Comparison of ENCODE assay signal across 2 cellular contexts in the genomic region with DNA sequence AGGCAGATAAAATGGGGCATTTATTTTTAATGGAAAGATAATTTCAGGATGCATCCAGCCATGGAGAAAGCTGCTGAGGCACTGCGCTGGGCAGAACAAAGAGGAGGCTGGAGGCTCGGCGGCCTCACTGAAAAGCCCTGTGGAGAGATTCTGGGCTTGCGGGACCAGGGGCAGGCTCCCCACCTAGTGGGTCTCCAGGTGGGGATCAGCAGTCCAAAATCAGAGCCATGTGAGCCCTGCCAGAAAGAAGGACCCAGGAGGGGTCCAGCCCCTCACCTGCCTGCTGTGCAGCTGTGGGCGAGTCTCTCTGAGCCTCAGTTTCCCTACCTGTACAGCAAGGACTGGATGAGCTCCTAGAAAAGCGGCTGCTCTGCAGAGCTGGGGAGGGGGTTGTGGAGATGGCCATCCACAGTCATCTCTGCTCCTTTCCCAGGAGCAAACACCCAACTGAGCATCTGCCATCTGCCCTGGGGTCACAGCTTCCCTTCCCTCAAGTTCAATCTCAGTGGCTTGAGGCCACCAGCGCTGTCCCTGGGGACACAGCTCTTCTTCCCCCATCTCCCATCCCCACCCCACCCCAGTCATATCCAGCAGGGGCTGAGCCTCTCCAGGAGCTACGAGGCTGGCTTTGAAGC.
TF ChIP-seq lines count a peak whose summit lies in the region.

No MANE protein-coding gene starts in this region.

TF ChIP-seq in HepG2, 621 proteins besides CTCF, POLR2A, EP300 and RAD21:
- TF ChIP-seq HNRNPH1 (optimal IDR thresholded peaks at IDR 0.05; ENCODE audit: low read depth, low read length): no peak

TF ChIP-seq in neural cell, 6 proteins besides CTCF, POLR2A, EP300 and RAD21:
- TF ChIP-seq MXI1 (conservative IDR thresholded peaks at IDR 0.05; ENCODE audit: poor library complexity, severe bottlenecking) (no peak), SMC3 (conservative IDR thresholded peaks at IDR 0.05; ENCODE audit: poor library complexity) (no peak), POLR2AphosphoS5 (IDR thresholded peaks at IDR 0.05) (no peak), EZH2 (IDR thresholded peaks at IDR 0.05; ENCODE audit: borderline replicate concordance, insufficient read depth, low read length, poor library complexity, severe bottlenecking) (no peak)
- TF ChIP-seq, protein P1, sequence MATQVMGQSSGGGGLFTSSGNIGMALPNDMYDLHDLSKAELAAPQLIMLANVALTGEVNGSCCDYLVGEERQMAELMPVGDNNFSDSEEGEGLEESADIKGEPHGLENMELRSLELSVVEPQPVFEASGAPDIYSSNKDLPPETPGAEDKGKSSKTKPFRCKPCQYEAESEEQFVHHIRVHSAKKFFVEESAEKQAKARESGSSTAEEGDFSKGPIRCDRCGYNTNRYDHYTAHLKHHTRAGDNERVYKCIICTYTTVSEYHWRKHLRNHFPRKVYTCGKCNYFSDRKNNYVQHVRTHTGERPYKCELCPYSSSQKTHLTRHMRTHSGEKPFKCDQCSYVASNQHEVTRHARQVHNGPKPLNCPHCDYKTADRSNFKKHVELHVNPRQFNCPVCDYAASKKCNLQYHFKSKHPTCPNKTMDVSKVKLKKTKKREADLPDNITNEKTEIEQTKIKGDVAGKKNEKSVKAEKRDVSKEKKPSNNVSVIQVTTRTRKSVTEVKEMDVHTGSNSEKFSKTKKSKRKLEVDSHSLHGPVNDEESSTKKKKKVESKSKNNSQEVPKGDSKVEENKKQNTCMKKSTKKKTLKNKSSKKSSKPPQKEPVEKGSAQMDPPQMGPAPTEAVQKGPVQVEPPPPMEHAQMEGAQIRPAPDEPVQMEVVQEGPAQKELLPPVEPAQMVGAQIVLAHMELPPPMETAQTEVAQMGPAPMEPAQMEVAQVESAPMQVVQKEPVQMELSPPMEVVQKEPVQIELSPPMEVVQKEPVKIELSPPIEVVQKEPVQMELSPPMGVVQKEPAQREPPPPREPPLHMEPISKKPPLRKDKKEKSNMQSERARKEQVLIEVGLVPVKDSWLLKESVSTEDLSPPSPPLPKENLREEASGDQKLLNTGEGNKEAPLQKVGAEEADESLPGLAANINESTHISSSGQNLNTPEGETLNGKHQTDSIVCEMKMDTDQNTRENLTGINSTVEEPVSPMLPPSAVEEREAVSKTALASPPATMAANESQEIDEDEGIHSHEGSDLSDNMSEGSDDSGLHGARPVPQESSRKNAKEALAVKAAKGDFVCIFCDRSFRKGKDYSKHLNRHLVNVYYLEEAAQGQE (IDR thresholded peaks at IDR 0.05; ENCODE audit: borderline replicate concordance): no peak
